ENCODE assay signal across 26 cellular contexts in genomic region chr1:109142248-109142647, GRCh38.
"Had no signal": no experiment of that assay in that cellular context is flagged by ENCODE, and none has a peak within 500 bp of the region (broad histone marks: within the 10 kb centered on the region; RNA-seq: fewer than 3 reads in every experiment).

No MANE protein-coding gene starts in this region.

- H3K27me3 Mint-ChIP-seq: progenitor cell of endocrine pancreas had no signal

- H3K27ac ChIP-seq: dorsolateral prefrontal cortex, epithelial cell of prostate, gastrocnemius medialis, left ventricle myocardium inferior, lower lobe of right lung, parathyroid adenoma, stomach, thyroid gland had no signal

- H3K27ac Mint-ChIP-seq: endodermal cell; natural killer cell treated with Interleukin-12 subunit alpha and Interleukin-12 subunit beta and Interleukin-15 and Interleukin-18, amount 100 ng/mL, for 72 hours; progenitor cell of endocrine pancreas; stimulated activated effector memory CD8-positive, alpha-beta T cell treated with anti-CD3 and anti-CD28 coated beads, Interleukin-12 subunit alpha, Interleukin-12 subunit beta, amount 100 ng/mL, for 72 hours had no signal

- H3K27me3 ChIP-seq: dorsolateral prefrontal cortex, gastrocnemius medialis, stomach, thyroid gland had no signal

- H3K9ac ChIP-seq: parathyroid adenoma had no signal

- H3K79me2 ChIP-seq: parathyroid adenoma had no signal

- H3K36me3 Mint-ChIP-seq: naive B cell; natural killer cell treated with Interleukin-12 subunit alpha and Interleukin-12 subunit beta and Interleukin-15 and Interleukin-18, amount 100 ng/mL, for 72 hours; stimulated activated effector memory CD8-positive, alpha-beta T cell treated with anti-CD3 and anti-CD28 coated beads, Interleukin-12 subunit alpha, Interleukin-12 subunit beta, amount 100 ng/mL, for 72 hours had no signal

- H3K4me2 ChIP-seq: smooth muscle cell had no signal

- H3K4me1 ChIP-seq: gastrocnemius medialis, left ventricle myocardium inferior, lower lobe of right lung, thyroid gland had no signal

- H3K9me3 Mint-ChIP-seq: endodermal cell; naive B cell; natural killer cell treated with Interleukin-12 subunit alpha and Interleukin-12 subunit beta and Interleukin-15 and Interleukin-18, amount 100 ng/mL, for 72 hours; neural crest cell; stimulated activated effector memory CD8-positive, alpha-beta T cell treated with anti-CD3 and anti-CD28 coated beads, Interleukin-12 subunit alpha, Interleukin-12 subunit beta, amount 100 ng/mL, for 72 hours had no signal

- H3K4me1 Mint-ChIP-seq: naive B cell; neural crest cell; stimulated activated effector memory CD8-positive, alpha-beta T cell treated with anti-CD3 and anti-CD28 coated beads, Interleukin-12 subunit alpha, Interleukin-12 subunit beta, amount 100 ng/mL, for 72 hours had no signal

- ATAC-seq: esophagus mucosa; gastrocnemius medialis; lower lobe of right lung; natural killer cell treated with Interleukin-12 subunit alpha and Interleukin-12 subunit beta and Interleukin-15 and Interleukin-18, amount 100 ng/mL, for 72 hours; sciatic nerve; stimulated activated effector memory CD8-positive, alpha-beta T cell treated with anti-CD3 and anti-CD28 coated beads, Interleukin-12 subunit alpha, Interleukin-12 subunit beta, amount 100 ng/mL, for 72 hours had no signal

- H2AFZ ChIP-seq: parathyroid adenoma had no signal

- H3K36me3 ChIP-seq: gastrocnemius medialis, left ventricle myocardium inferior, lower lobe of right lung, stomach, thyroid gland had no signal

- DNase-seq: cerebellar nuclear complex; dorsolateral prefrontal cortex; effector CD8-positive, alpha-beta T cell; endodermal cell; foreskin fibroblast; gastrocnemius medialis; head of caudate nucleus; kidney; left ventricle myocardium inferior; lower lobe of right lung; naive B cell; stimulated activated CD4-positive, alpha-beta T cell treated with anti-CD3 and anti-CD28 coated beads, Interleukin-2, amount 100 ng/mL, for 24 hours; stimulated activated CD4-positive, alpha-beta T cell treated with anti-CD3 and anti-CD28 coated beads, Interleukin-4, amount 100 ng/mL, for 24 hours; stimulated activated naive CD4-positive, alpha-beta T cell treated with Interleukin-2 at 50 U/mL for 16 hours; stomach; thyroid gland; trophoblast cell had no signal

- H3K9me3 ChIP-seq: gastrocnemius medialis, left ventricle myocardium inferior, lower lobe of right lung, stomach, thyroid gland had no signal

- H3K4me3 ChIP-seq: dorsolateral prefrontal cortex, gastrocnemius medialis, left ventricle myocardium inferior, lower lobe of right lung, smooth muscle cell, stomach, thyroid gland had no signal

- FAIRE-seq: kidney had no signal

- H3K4me3 Mint-ChIP-seq: endodermal cell; naive B cell; natural killer cell treated with Interleukin-12 subunit alpha and Interleukin-12 subunit beta and Interleukin-15 and Interleukin-18, amount 100 ng/mL, for 72 hours; neural crest cell; stimulated activated effector memory CD8-positive, alpha-beta T cell treated with anti-CD3 and anti-CD28 coated beads, Interleukin-12 subunit alpha, Interleukin-12 subunit beta, amount 100 ng/mL, for 72 hours had no signal
